ENCODE assay signal across 40 cellular contexts in genomic region chr21:38720074-38720473, GRCh38.
"Had no signal": no experiment of that assay in that cellular context is flagged by ENCODE, and none has a peak within 500 bp of the region (broad histone marks: within the 10 kb centered on the region; RNA-seq: fewer than 3 reads in every experiment).

No MANE protein-coding gene starts in this region.

- FAIRE-seq: astrocyte, bronchial epithelial cell had no signal

- H3K27me3 ChIP-seq: adrenal gland, ascending aorta, body of pancreas, brain microvascular endothelial cell, breast epithelium, cardiac muscle cell had no signal

- H3K4me3 Mint-ChIP-seq: activated naive CD4-positive, alpha-beta T cell treated with anti-CD3 and anti-CD28 coated beads for 36 hours; activated naive CD4-positive, alpha-beta T cell treated with anti-CD3 and anti-CD28 coated beads, Interleukin-2, amount 10 ng/mL, durations not matched to agents 7 days and 5 days; activated naive CD4-positive, alpha-beta T cell treated with anti-CD3 and anti-CD28 coated beads, Interleukin-2, amount 50 U/mL, for 24 hours; activated naive CD8-positive, alpha-beta T cell; activated naive CD8-positive, alpha-beta T cell treated with anti-CD3 and anti-CD28 coated beads for 36 hours; activated naive CD8-positive, alpha-beta T cell treated with anti-CD3 and anti-CD28 coated beads, Interleukin-2, amount 10 ng/mL, durations not matched to agents 7 days and 5 days; activated naive CD8-positive, alpha-beta T cell treated with anti-CD3 and anti-CD28 coated beads, Interleukin-2, amount 50 U/mL, for 24 hours; activated T-cell treated with anti-CD3 and anti-CD28 coated beads, Interleukin-2, amount 50 U/mL, for 24 hours; activated T-cell treated with anti-CD3 and anti-CD28 coated beads, Interleukin-2, amount 50 U/mL, for 4 hours; activated T-cell treated with anti-CD3 and anti-CD28 coated beads, Interleukin-2, amount 50 U/mL, for 72 hours; activated T-helper 1 cell treated with anti-CD3 and anti-CD28 coated beads, Interleukin-12 subunit alpha, Interleukin-12 subunit beta, Interleukin-2, Interleukin-4 antibody, amounts not matched to agents 30 ng/mL and 10 ng/mL and 1 ng/mL, durations not matched to agents 14 hours and 24 hours and 36 hours; activated T-helper 17 cell treated with anti-CD3 and anti-CD28 coated beads, Interleukin-2, amount 50 U/mL, for 72 hours; brain; central memory CD8-positive, alpha-beta T cell had no signal

- H3K27me3 Mint-ChIP-seq: activated naive CD8-positive, alpha-beta T cell; activated naive CD8-positive, alpha-beta T cell treated with anti-CD3 and anti-CD28 coated beads for 36 hours; activated naive CD8-positive, alpha-beta T cell treated with anti-CD3 and anti-CD28 coated beads, Interleukin-2, amount 50 U/mL, for 24 hours had no signal

- H3K36me3 Mint-ChIP-seq: activated naive CD4-positive, alpha-beta T cell treated with anti-CD3 and anti-CD28 coated beads, Interleukin-2, amount 10 ng/mL, durations not matched to agents 7 days and 5 days; activated naive CD8-positive, alpha-beta T cell treated with anti-CD3 and anti-CD28 coated beads for 36 hours; activated naive CD8-positive, alpha-beta T cell treated with anti-CD3 and anti-CD28 coated beads, Interleukin-2, amount 10 ng/mL, durations not matched to agents 7 days and 5 days; brain had no signal

- H3K27ac Mint-ChIP-seq: activated naive CD4-positive, alpha-beta T cell treated with anti-CD3 and anti-CD28 coated beads for 36 hours; activated naive CD4-positive, alpha-beta T cell treated with anti-CD3 and anti-CD28 coated beads, Interleukin-2, amount 10 ng/mL, durations not matched to agents 7 days and 5 days; activated naive CD4-positive, alpha-beta T cell treated with anti-CD3 and anti-CD28 coated beads, Interleukin-2, amount 50 U/mL, for 24 hours; activated naive CD4-positive, alpha-beta T cell treated with anti-CD3 and anti-CD28 coated beads, Interleukin-2, amount 50 U/mL, for 72 hours; activated naive CD8-positive, alpha-beta T cell; activated naive CD8-positive, alpha-beta T cell treated with anti-CD3 and anti-CD28 coated beads for 36 hours; activated naive CD8-positive, alpha-beta T cell treated with anti-CD3 and anti-CD28 coated beads, Interleukin-2, amount 10 ng/mL, durations not matched to agents 7 days and 5 days; activated naive CD8-positive, alpha-beta T cell treated with anti-CD3 and anti-CD28 coated beads, Interleukin-2, amount 50 U/mL, for 24 hours; activated T-cell treated with anti-CD3 and anti-CD28 coated beads, Interleukin-2, amount 50 U/mL, for 24 hours; activated T-cell treated with anti-CD3 and anti-CD28 coated beads, Interleukin-2, amount 50 U/mL, for 72 hours; activated T-helper 1 cell treated with anti-CD3 and anti-CD28 coated beads, Interleukin-12 subunit alpha, Interleukin-12 subunit beta, Interleukin-2, Interleukin-4 antibody, amounts not matched to agents 30 ng/mL and 10 ng/mL and 1 ng/mL, durations not matched to agents 14 hours and 24 hours and 36 hours; activated T-helper 17 cell treated with anti-CD3 and anti-CD28 coated beads, Interleukin-2, amount 50 U/mL, for 72 hours; activated T-helper 2 cell treated with anti-CD3 and anti-CD28 coated beads, Interferon-gamma antibody, Interleukin-2, Interleukin-4, amounts not matched to agents 10 μg/mL and 5 μg/mL and 100 μg/mL, durations not matched to agents 14 hours and 24 hours and 36 hours; brain had no signal

- H3K4me3 ChIP-seq: adrenal gland, ascending aorta, body of pancreas, breast epithelium, cardiac muscle cell had no signal

- ATAC-seq: activated naive CD4-positive, alpha-beta T cell treated with anti-CD3 and anti-CD28 coated beads, Interleukin-2, amount 50 U/mL, for 72 hours; activated naive CD8-positive, alpha-beta T cell treated with anti-CD3 and anti-CD28 coated beads, Interleukin-2, amount 50 U/mL, for 24 hours; activated T-cell treated with anti-CD3 and anti-CD28 coated beads, Interleukin-2, amount 50 U/mL, for 4 hours; activated T-cell treated with anti-CD3 and anti-CD28 coated beads, Interleukin-2, amount 50 U/mL, for 72 hours; activated T-helper 17 cell treated with anti-CD3 and anti-CD28 coated beads, Interleukin-2, amount 50 U/mL, for 72 hours; body of pancreas had no signal

- H3K27ac ChIP-seq: adrenal gland, ascending aorta, body of pancreas, brain microvascular endothelial cell, breast epithelium, cardiac muscle cell had no signal

- DNase-seq: activated effector memory CD4-positive, alpha-beta T cell treated with anti-CD3 and anti-CD28 coated beads, Interleukin-2, amount 50 U/mL, for 16 hours; activated effector memory CD4-positive, alpha-beta T cell treated with Interleukin-2 at 50 U/mL for 16 hours; activated gamma-delta T cell; activated gamma-delta T cell treated with Interleukin-2 at 50 U/mL for 16 hours; activated naive CD4-positive, alpha-beta T cell; activated naive CD4-positive, alpha-beta T cell treated with anti-CD3 and anti-CD28 coated beads for 36 hours; activated naive CD4-positive, alpha-beta T cell treated with anti-CD3 and anti-CD28 coated beads, Interleukin-2, amount 10 ng/mL, durations not matched to agents 7 days and 5 days; activated naive CD4-positive, alpha-beta T cell treated with anti-CD3 and anti-CD28 coated beads, Interleukin-2, amount 50 U/mL, for 16 hours; activated naive CD4-positive, alpha-beta T cell treated with Interleukin-2 at 50 U/mL for 16 hours; activated naive CD8-positive, alpha-beta T cell treated with anti-CD3 and anti-CD28 coated beads for 36 hours; activated naive CD8-positive, alpha-beta T cell treated with anti-CD3 and anti-CD28 coated beads, Interleukin-2, amount 10 ng/mL, durations not matched to agents 7 days and 5 days; activated naive CD8-positive, alpha-beta T cell treated with anti-CD3 and anti-CD28 coated beads, Interleukin-2, amount 50 U/mL, for 24 hours; activated T-cell treated with anti-CD3 and anti-CD28 coated beads, Interleukin-2, amount 50 U/mL, for 1 hour; activated T-cell treated with anti-CD3 and anti-CD28 coated beads, Interleukin-2, amount 50 U/mL, for 24 hours; activated T-cell treated with anti-CD3 and anti-CD28 coated beads, Interleukin-2, amount 50 U/mL, for 4 hours; activated T-cell treated with anti-CD3 and anti-CD28 coated beads, Interleukin-2, amount 50 U/mL, for 48 hours; activated T-cell treated with anti-CD3 and anti-CD28 coated beads, Interleukin-2, amount 50 U/mL, for 72 hours; adrenal gland; amniotic stem cell; amygdala; anterior cingulate cortex; aorta; body of pancreas; brain microvascular endothelial cell; caudate nucleus; central memory CD4-positive, alpha-beta T cell; cerebellar nuclear complex had no signal

- H3K4me1 Mint-ChIP-seq: activated naive CD4-positive, alpha-beta T cell treated with anti-CD3 and anti-CD28 coated beads, Interleukin-2, amount 10 ng/mL, durations not matched to agents 7 days and 5 days; activated naive CD4-positive, alpha-beta T cell treated with anti-CD3 and anti-CD28 coated beads, Interleukin-2, amount 50 U/mL, for 24 hours; activated naive CD8-positive, alpha-beta T cell treated with anti-CD3 and anti-CD28 coated beads for 36 hours; activated naive CD8-positive, alpha-beta T cell treated with anti-CD3 and anti-CD28 coated beads, Interleukin-2, amount 10 ng/mL, durations not matched to agents 7 days and 5 days; activated naive CD8-positive, alpha-beta T cell treated with anti-CD3 and anti-CD28 coated beads, Interleukin-2, amount 50 U/mL, for 24 hours; activated T-helper 17 cell treated with anti-CD3 and anti-CD28 coated beads, Interleukin-2, amount 50 U/mL, for 72 hours; brain; central memory CD8-positive, alpha-beta T cell had no signal

- H3K36me3 ChIP-seq: adrenal gland, ascending aorta, brain microvascular endothelial cell, breast epithelium, cardiac muscle cell had no signal

- H3K4me1 ChIP-seq: adrenal gland, ascending aorta, body of pancreas, breast epithelium had no signal
